In the genomic region with DNA sequence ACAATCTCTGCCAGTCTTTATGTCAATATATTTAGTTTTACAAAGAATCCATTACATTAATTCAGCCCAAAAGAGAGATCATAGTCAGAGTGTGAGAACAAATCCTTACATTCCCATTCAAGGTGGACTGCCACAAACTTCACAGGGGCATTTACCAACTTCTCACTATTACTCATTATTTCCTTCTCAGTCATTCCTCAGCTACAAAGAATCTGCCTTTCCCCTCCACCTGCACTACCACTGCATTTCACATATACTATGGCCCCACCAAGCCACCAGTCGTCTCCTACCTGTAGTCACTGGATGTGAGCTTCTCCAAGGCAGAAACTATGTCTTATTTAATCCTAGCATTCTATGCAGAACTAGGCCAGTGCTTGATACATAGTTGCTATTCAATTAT, we compare ENCODE assay signal across 13 cellular contexts.
DNase-seq lines count a peak whose midpoint lies in the region; ATAC-seq and TF ChIP-seq lines count a peak whose summit lies in the region.
"Had no signal": no experiment of that assay in that cellular context is flagged by ENCODE, and none has a peak within 500 bp of the region (broad histone marks: within the 10 kb centered on the region; RNA-seq: fewer than 3 reads in every experiment).

No MANE protein-coding gene starts in this region.

- H3K4me2 ChIP-seq in BLaER1: peak overlapping the region; percentile 3; the same call in 1 of the 2 replicates

- DNase-seq in RWPE1 (ENCODE audit: low spot score): peak; percentile 3
- DNase-seq in body of pancreas: no peak
- no peak for DNase-seq in NCI-H226
- no peak for DNase-seq in heart right ventricle
- DNase-seq in cardiac septum (ENCODE audit: low spot score): no peak
- DNase-seq: activated effector memory CD4-positive, alpha-beta T cell treated with Interleukin-2 at 50 U/mL for 16 hours; effector CD8-positive, alpha-beta T cell; NCI-H2171 treated with DMSO at 0.1 percent for 48 hours; T-cell had no signal

- peaks cover 17% of the 10 kb centered on the region for H3K4me1 ChIP-seq in BLaER1
- peaks cover 10% of the 10 kb centered on the region for H3K4me1 ChIP-seq in body of pancreas
- peaks cover 0 to 24% (median 16%) of the 10 kb centered on the region in 9 donors for H3K4me1 ChIP-seq in heart right ventricle
- H3K4me1 ChIP-seq: prostate gland had no signal

- no peak overlapping the region for H3K27ac ChIP-seq in BLaER1
- no peak overlapping the region for H3K27ac ChIP-seq in RWPE1
- no peak overlapping the region for H3K27ac ChIP-seq in body of pancreas
- no peak overlapping the region for H3K27ac ChIP-seq in heart right ventricle
- H3K27ac ChIP-seq: prostate gland had no signal

- H3K36me3 ChIP-seq in BLaER1 (peaks cover 32% of the 10 kb centered on the region), body of pancreas (replicated peaks in 1 of 2; ENCODE audit: insufficient read depth in 1 of 2, low read depth in 2 of 2) (no peaks in the 10 kb centered on the region), heart right ventricle (no peaks in the 10 kb centered on the region)
- H3K36me3 ChIP-seq: prostate gland had no signal

- POLR2A ChIA-PET in RWPE1 (lab: Yijun Ruan, JAX; ENCODE audit: low non-redundant PET): no interaction called here

- H3K9me3 ChIP-seq in BLaER1: no peaks in the 10 kb centered on the region
- H3K9me3 ChIP-seq in body of pancreas: no peaks in the 10 kb centered on the region
- H3K9me3 ChIP-seq in heart right ventricle: no peaks in the 10 kb centered on the region
- H3K9me3 ChIP-seq: prostate gland had no signal

- peak; percentile 46 for ATAC-seq in GM18873 (IDR thresholded peaks at IDR 0.05; ENCODE audit: low FRiP score, unreplicated experiment)
- ATAC-seq in HG02840 (IDR thresholded peaks at IDR 0.05; ENCODE audit: low FRiP score, unreplicated experiment): peak; percentile 48
- no peak for ATAC-seq in body of pancreas
- ATAC-seq in heart right ventricle: no peak
- ATAC-seq: T-cell had no signal

- 86 to 100% methylated on average over 1 of the region's 1 CpG for WGBS in body of pancreas, 2 donors
- 93 to 96% methylated on average over 1 of the region's 1 CpG for WGBS in heart right ventricle, 2 donors

- no peak for TF ChIP-seq POLR2A in body of pancreas (IDR thresholded peaks at IDR 0.05)

- H4K20me1 ChIP-seq in BLaER1: peaks cover 20% of the 10 kb centered on the region

- no peaks in the 10 kb centered on the region for H3K27me3 ChIP-seq in BLaER1
- no peaks in the 10 kb centered on the region for H3K27me3 ChIP-seq in body of pancreas
- no peaks in the 10 kb centered on the region for H3K27me3 ChIP-seq in heart right ventricle

- H3K4me3 ChIP-seq in BLaER1: no peak overlapping the region
- no peak overlapping the region for H3K4me3 ChIP-seq in body of pancreas
- no peak overlapping the region for H3K4me3 ChIP-seq in heart right ventricle
- H3K4me3 ChIP-seq: prostate gland had no signal

- no peak for TF ChIP-seq CTCF in RWPE1 (conservative IDR thresholded peaks at IDR 0.05; ENCODE audit: low read depth)
- TF ChIP-seq CTCF in body of pancreas (IDR thresholded peaks at IDR 0.05): no peak
- no peak for TF ChIP-seq CTCF in heart right ventricle (IDR thresholded peaks at IDR 0.05)

- CTCF ChIA-PET in RWPE1 (lab: Yijun Ruan, JAX): interaction anchor here (1.0 to 2.0 kb wide), 2 partner anchors 208 to 241 kb away, joined by 3 to 11 read pairs; no protein-coding TSS in a partner anchor

- intact Hi-C loops in body of pancreas (cut with DNase I): loop anchor here (10.0 kb wide), 2 partner anchors 208 to 248 kb away; no protein-coding TSS in a partner anchor
- intact Hi-C loops in heart right ventricle (cut with DNase I): loop anchor here in 8 of 10 donors (2.0 to 10.0 kb wide), 11 partner anchors 58 to 248 kb away; a partner anchor contains a TSS
- intact Hi-C loops in cardiac septum (cut with DNase I): loop anchor here (5.0 kb wide), 1 partner anchor 225 kb away; a partner anchor contains a TSS

- no peak overlapping the region for H3K9ac ChIP-seq in BLaER1

Comparison
In these comparisons a context has a peak if more than half of its experiments do, and no peak if none do; other contexts are left out.
1. ATAC-seq: peak in GM18873 (single experiment) and HG02840 (single experiment); none in body of pancreas (single experiment) and heart right ventricle (0 of 8).